Comparison of ENCODE assay signal across 7 cellular contexts in the genomic region with DNA sequence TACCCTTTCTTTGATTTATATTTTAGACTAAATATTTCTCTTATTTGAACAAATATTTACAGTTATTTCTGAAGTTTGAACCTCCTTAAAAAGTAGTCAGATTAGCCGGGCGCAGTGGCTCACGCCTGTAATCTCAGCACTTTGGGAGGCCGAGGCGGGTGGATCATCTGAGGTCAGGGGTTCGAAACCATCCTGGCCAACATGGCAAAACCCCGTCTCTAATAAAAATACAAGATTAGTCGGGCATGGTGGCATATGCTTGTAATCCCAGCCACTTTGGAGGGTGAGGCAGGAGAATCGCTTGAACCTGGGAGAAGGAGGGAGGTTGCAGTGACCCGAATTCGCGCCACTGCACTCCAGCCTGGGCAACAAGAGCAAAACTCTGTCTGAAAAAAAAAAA. TPM values are rescaled to one million over a fixed set of nuclear protein-coding genes. Genes with fewer than 3 reads are reported as not detected.
DNase-seq lines count a peak whose midpoint lies in the region; ATAC-seq and TF ChIP-seq lines count a peak whose summit lies in the region.
"Not testable (repeated sequence)": the region's sequence is repeated elsewhere in the genome, so short reads cannot be mapped to it uniquely, and the experiment has no call there.

No MANE protein-coding gene starts in this region.

- H3K27me3 Mint-ChIP-seq in CD4-positive, CD25-positive, alpha-beta regulatory T cell; activated naive CD8-positive, alpha-beta T cell; naive B cell: not testable (repeated sequence)
- H3K27me3 Mint-ChIP-seq in WTC11 (ENCODE audit: low read depth): peaks cover 15% of the 10 kb centered on the region

- H3K27me3 ChIP-seq in CD4-positive, CD25-positive, alpha-beta regulatory T cell (ENCODE audit: control insufficient read depth, insufficient read depth, low read length); KMS-11 (ENCODE audit: insufficient read depth, low read depth); hepatocyte; smooth muscle cell (ENCODE audit: low read depth): not testable (repeated sequence)

- not testable (repeated sequence) for H3K4me3 Mint-ChIP-seq in CD4-positive, CD25-positive, alpha-beta regulatory T cell; WTC11; activated naive CD8-positive, alpha-beta T cell
- peak overlapping the region in 1 of 8 donors; percentile 16 for H3K4me3 Mint-ChIP-seq in naive B cell

- H3K36me3 ChIP-seq in CD4-positive, CD25-positive, alpha-beta regulatory T cell (ENCODE audit: control insufficient read depth, insufficient read depth, low read length); KMS-11 (ENCODE audit: insufficient read depth); hepatocyte (replicated peaks; ENCODE audit: insufficient read depth, low read depth); smooth muscle cell (ENCODE audit: low read depth): not testable (repeated sequence)

- DNase-seq in CD4-positive, CD25-positive, alpha-beta regulatory T cell; WTC11 (ENCODE audit: low spot score); hepatocyte (ENCODE audit: low spot score); naive B cell; smooth muscle cell (lab: John Stamatoyannopoulos, UW; ENCODE audit: unreplicated experiment): not testable (repeated sequence)

- H3K4me1 Mint-ChIP-seq in CD4-positive, CD25-positive, alpha-beta regulatory T cell: peaks cover 3 to 20% (median 6%) of the 10 kb centered on the region in 4 donors
- H3K4me1 Mint-ChIP-seq in WTC11: peaks cover 21% of the 10 kb centered on the region
- peaks cover 34% of the 10 kb centered on the region for H3K4me1 Mint-ChIP-seq in activated naive CD8-positive, alpha-beta T cell (ENCODE audit: low read depth)
- H3K4me1 Mint-ChIP-seq in naive B cell: peaks cover 8 to 11% (median 9%) of the 10 kb centered on the region in 3 donors

- peaks cover 18% of the 10 kb centered on the region for H3K4me1 ChIP-seq in CD4-positive, CD25-positive, alpha-beta regulatory T cell (ENCODE audit: control insufficient read depth, insufficient read depth, low read length, poor library complexity, severe bottlenecking)
- H3K4me1 ChIP-seq in KMS-11 (ENCODE audit: low read depth, poor library complexity, severe bottlenecking) (peaks cover 16% of the 10 kb centered on the region), hepatocyte (ENCODE audit: insufficient read depth) (peaks cover 29% of the 10 kb centered on the region), smooth muscle cell (ENCODE audit: low read depth) (peaks cover 19% of the 10 kb centered on the region)

- not testable (repeated sequence) for H3K79me2 ChIP-seq in KMS-11 (ENCODE audit: insufficient read depth, low read depth)
- H3K79me2 ChIP-seq in hepatocyte (peaks cover 19% of the 10 kb centered on the region), smooth muscle cell (ENCODE audit: low read depth) (peaks cover 17% of the 10 kb centered on the region)

- H4K20me1 ChIP-seq in KMS-11 (ENCODE audit: insufficient read depth); hepatocyte (ENCODE audit: insufficient read depth, poor library complexity, severe bottlenecking); smooth muscle cell (ENCODE audit: low read depth): not testable (repeated sequence)

- ATAC-seq in CD4-positive, CD25-positive, alpha-beta regulatory T cell (ENCODE audit: low read depth in 2 of 2); WTC11; naive B cell (ENCODE audit: low read depth in 2 of 2): not testable (repeated sequence)

- peak overlapping the region in 1 of 3 donors; percentile 11 for H3K27ac Mint-ChIP-seq in CD4-positive, CD25-positive, alpha-beta regulatory T cell
- not testable (repeated sequence) for H3K27ac Mint-ChIP-seq in WTC11
- H3K27ac Mint-ChIP-seq in activated naive CD8-positive, alpha-beta T cell: peak overlapping the region; percentile 76
- H3K27ac Mint-ChIP-seq in naive B cell: peak overlapping the region in 5 of 6 donors; percentile 28 to 80 (median 73)

- H3K9ac ChIP-seq in KMS-11: peak overlapping the region; percentile 95; the same call in 1 of the 2 replicates
- H3K9ac ChIP-seq in smooth muscle cell (ENCODE audit: low read depth): not testable (repeated sequence)

- TF ChIP-seq CTCF in KMS-11 (conservative IDR thresholded peaks at IDR 0.05; ENCODE audit: low read depth, low read length); WTC11 (IDR thresholded peaks at IDR 0.05); hepatocyte (IDR thresholded peaks at IDR 0.05; ENCODE audit: poor library complexity); smooth muscle cell (IDR thresholded peaks at IDR 0.05; ENCODE audit: borderline replicate concordance, insufficient read depth, poor library complexity, severe bottlenecking): not testable (repeated sequence)

- POLR2A ChIA-PET in WTC11 (lab: Charles Lee): not testable (repeated sequence)

- not testable (repeated sequence) for H3K9me2 ChIP-seq in hepatocyte (replicated peaks; ENCODE audit: insufficient read depth)

- CTCF ChIA-PET in WTC11 (lab: Charles Lee): not testable (repeated sequence)

- not testable (repeated sequence) for H3K4me3 ChIP-seq in CD4-positive, CD25-positive, alpha-beta regulatory T cell (ENCODE audit: low read depth, low read length); KMS-11 (IDR thresholded peaks at IDR 0.05; ENCODE audit: insufficient read depth, low read depth, low read length); hepatocyte; smooth muscle cell

- not testable (repeated sequence) for H3K4me2 ChIP-seq in KMS-11, smooth muscle cell
- peak overlapping the region; percentile 69 for H3K4me2 ChIP-seq in hepatocyte

- H3K36me3 Mint-ChIP-seq in CD4-positive, CD25-positive, alpha-beta regulatory T cell; WTC11; activated naive CD8-positive, alpha-beta T cell; naive B cell: not testable (repeated sequence)

- not testable (repeated sequence) for H2AFZ ChIP-seq in KMS-11 (ENCODE audit: low read depth)
- peak overlapping the region; percentile 64 for H2AFZ ChIP-seq in hepatocyte
- H2AFZ ChIP-seq in smooth muscle cell (ENCODE audit: low read depth): peak overlapping the region; percentile 76

- H3F3A ChIP-seq in smooth muscle cell (ENCODE audit: low read depth): peaks cover 13% of the 10 kb centered on the region

- WGBS in hepatocyte (ENCODE audit: low lambda C conversion rate, missing lambda C conversion rate): 92% methylated on average over 12 of the region's 12 CpGs
- WGBS in smooth muscle cell (ENCODE audit: low lambda C conversion rate): 97% methylated on average over 12 of the region's 12 CpGs

- H3K9me3 Mint-ChIP-seq in CD4-positive, CD25-positive, alpha-beta regulatory T cell; WTC11; activated naive CD8-positive, alpha-beta T cell (ENCODE audit: low read depth); naive B cell: not testable (repeated sequence)

- not testable (repeated sequence) for H3K9me3 ChIP-seq in CD4-positive, CD25-positive, alpha-beta regulatory T cell (ENCODE audit: control insufficient read depth in 2 of 2, low read length in 2 of 2); hepatocyte (ENCODE audit: low read depth); smooth muscle cell (replicated peaks; ENCODE audit: low read depth)

- peak overlapping the region; percentile 98 for H3K27ac ChIP-seq in CD4-positive, CD25-positive, alpha-beta regulatory T cell (ENCODE audit: insufficient read depth, low read length, poor library complexity, severe bottlenecking)
- H3K27ac ChIP-seq in KMS-11 (peak overlapping the region; percentile 99; the same call in 1 of the 2 replicates), hepatocyte (peak overlapping the region; percentile 92), smooth muscle cell (ENCODE audit: low read depth) (peak overlapping the region; percentile 97)

TF ChIP-seq in WTC11, 78 proteins besides CTCF, POLR2A, EP300 and RAD21:
- TF ChIP-seq HMGA2 (CRISPR knock-in tag; IDR thresholded peaks at IDR 0.05): 0 out of 2 replicates have a peak, but pooled peaks have one; percentile 22

RNA-seq across cellular contexts. Expression of a gene that starts 2.4 kb away (rescaled TPM):
- total RNA-seq in CD4-positive, CD25-positive, alpha-beta regulatory T cell: 42.7 TPM
- polyA plus RNA-seq in CD4-positive, CD25-positive, alpha-beta regulatory T cell: 10 to 100 TPM; 24.5 to 27.5 (median 25.4) TPM
- 15.8 to 17.7 TPM (median 16.5 TPM) in 3 replicates for total RNA-seq in WTC11 (2021)
- total RNA-seq in hepatocyte: 98.2 and 99.1 TPM in 2 replicates
- polyA plus RNA-seq in hepatocyte: 34.7 and 36.8 TPM in 2 replicates
- polyA plus RNA-seq in naive B cell (ENCODE audit: low read depth in 6 of 6): 10 to 100 TPM; 75.5 to 84.9 (median 81.8) TPM
- total RNA-seq in smooth muscle cell: 36.0 and 45.3 TPM in 2 replicates
- polyA plus RNA-seq in smooth muscle cell: 14.2 and 17.2 TPM in 2 replicates
